8 cellular contexts compared by ENCODE assay signal in genomic region chr6:100664274-100665040, GRCh38.
DNase-seq lines count a peak whose midpoint lies in the region; ATAC-seq and TF ChIP-seq lines count a peak whose summit lies in the region.

No MANE protein-coding gene starts in this region.

- intact Hi-C loops in Right ventricle myocardium inferior (cut with DNase I) = loop anchor here (5.0 kb wide), 1 partner anchor 547 kb away; no protein-coding TSS in a partner anchor
- intact Hi-C loops in adrenal gland (cut with DNase I) = loop anchor here in 1 of 2 donors (10.0 kb wide), 2 partner anchors 180 to 550 kb away; no protein-coding TSS in a partner anchor
- intact Hi-C loops in posterior cingulate gyrus (cut with DNase I) = loop anchor here (1.0 to 10.0 kb wide), 2 partner anchors 548 to 660 kb away; no protein-coding TSS in a partner anchor

- H3K27me3 ChIP-seq in cardiac muscle cell (no peaks in the 10 kb centered on the region), MM.1S (replicated peaks; ENCODE audit: insufficient read depth, low read length) (no peaks in the 10 kb centered on the region), adrenal gland (no peaks in the 10 kb centered on the region), kidney epithelial cell (ENCODE audit: control insufficient read depth, insufficient read depth, low read length) (no peaks in the 10 kb centered on the region)

- DNase-seq in cardiac muscle cell (ENCODE audit: low read depth in 1 of 2, low spot score in 1 of 2) (peak; percentile 36 to 61), Right ventricle myocardium inferior (ENCODE audit: missing footprints) (no peak), HCEC 1CT (peak; percentile 48), MM.1S (peak; percentile 36), adrenal gland (no peak), kidney epithelial cell (ENCODE audit: low read depth) (no peak), posterior cingulate gyrus (no peak)

- no peaks in the 10 kb centered on the region for H4K20me1 ChIP-seq in MM.1S (ENCODE audit: insufficient read depth, low read length)

- H3K27ac ChIP-seq in cardiac muscle cell = no peak overlapping the region
- peak overlapping the region; percentile 79 for H3K27ac ChIP-seq in MM.1S (ENCODE audit: low read length)
- no peak overlapping the region for H3K27ac ChIP-seq in adrenal gland

- no peaks in the 10 kb centered on the region for H3K79me2 ChIP-seq in MM.1S (ENCODE audit: low read length)

- no peaks in the 10 kb centered on the region for H3K4me1 ChIP-seq in cardiac muscle cell (ENCODE audit: low read depth)
- H3K4me1 ChIP-seq in MM.1S (ENCODE audit: low read length) = peaks cover 29% of the 10 kb centered on the region
- H3K4me1 ChIP-seq in adrenal gland (replicated peaks in 1 of 2) = no peaks in the 10 kb centered on the region

- H3K4me3 ChIP-seq in cardiac muscle cell (no peak overlapping the region), MM.1S (ENCODE audit: low read length) (peak overlapping the region; percentile 12; the same call in 1 of the 2 replicates), adrenal gland (no peak overlapping the region), kidney epithelial cell (ENCODE audit: low read depth, low read length) (no peak overlapping the region)

- ATAC-seq in Right ventricle myocardium inferior (no peak), esophagus mucosa (no peak)

- H3K9ac ChIP-seq in MM.1S (ENCODE audit: low read length) = peak overlapping the region; percentile 14; the same call in 1 of the 2 replicates

- H3K9me2 ChIP-seq in MM.1S (replicated peaks; ENCODE audit: insufficient read depth, low read length) = no peaks in the 10 kb centered on the region

- no peak for TF ChIP-seq POLR2A in adrenal gland (IDR thresholded peaks at IDR 0.05)

- H3K9me3 ChIP-seq in cardiac muscle cell (ENCODE audit: low read depth) (no peaks in the 10 kb centered on the region), MM.1S (replicated peaks; ENCODE audit: insufficient read depth, low read length) (no peaks in the 10 kb centered on the region), adrenal gland (replicated peaks in 1 of 3) (no peaks in the 10 kb centered on the region)

- H3K36me3 ChIP-seq in cardiac muscle cell (no peaks in the 10 kb centered on the region), MM.1S (replicated peaks; ENCODE audit: insufficient read depth, low read length) (no peaks in the 10 kb centered on the region), adrenal gland (replicated peaks in 1 of 2) (no peaks in the 10 kb centered on the region), kidney epithelial cell (ENCODE audit: control insufficient read depth, insufficient read depth, low read length) (no peaks in the 10 kb centered on the region)

- TF ChIP-seq CTCF in cardiac muscle cell (IDR thresholded peaks at IDR 0.05; ENCODE audit: low read depth, low read length) (peak; percentile 62), MM.1S (IDR thresholded peaks at IDR 0.05; ENCODE audit: low read length) (peak; percentile 51), adrenal gland (IDR thresholded peaks at IDR 0.05) (peak; percentile 45 to 79 (median 62)), kidney epithelial cell (IDR thresholded peaks at IDR 0.05; ENCODE audit: insufficient read depth, low read length, poor library complexity, severe bottlenecking) (peak; percentile 62)

- peak overlapping the region; percentile 49 for H2AFZ ChIP-seq in MM.1S (ENCODE audit: low read length)

- peaks cover 11% of the 10 kb centered on the region for H3F3A ChIP-seq in MM.1S (ENCODE audit: insufficient read depth, low read length)

- peak overlapping the region; percentile 75 for H3K4me2 ChIP-seq in MM.1S (ENCODE audit: low read depth, low read length)

Comparison
In these comparisons a context has a peak if more than half of its experiments do, and no peak if none do; other contexts are left out.
1. DNase-seq: peak in cardiac muscle cell (2 of 2), HCEC 1CT (single experiment) and MM.1S (single experiment); none in Right ventricle myocardium inferior (single experiment), adrenal gland (0 of 7), kidney epithelial cell (single experiment) and posterior cingulate gyrus (0 of 10).
2. Peak in every context shown above with its lines, with median percentiles within 50 percentile points of each other: CTCF ChIP-seq.